In genomic region chrX:132876509-132876837, GRCh38 we compare ENCODE assay signal across 15 cellular contexts.
DNase-seq lines count a peak whose midpoint lies in the region.
"Had no signal": no experiment of that assay in that cellular context is flagged by ENCODE, and none has a peak within 500 bp of the region (broad histone marks: within the 10 kb centered on the region; RNA-seq: fewer than 3 reads in every experiment).

No MANE protein-coding gene starts in this region.

- no peaks in the 10 kb centered on the region for H3K9me3 ChIP-seq in SJCRH30 (replicated peaks)
- H3K9me3 ChIP-seq: heart left ventricle had no signal

- H3K27ac ChIP-seq in SJCRH30 = peak overlapping the region; percentile 87
- H3K27ac ChIP-seq: heart left ventricle, parathyroid adenoma, skin epidermis had no signal

- H3K27me3 ChIP-seq in SJCRH30 = no peaks in the 10 kb centered on the region
- H3K27me3 ChIP-seq: heart left ventricle had no signal

- peak; percentile 58 for DNase-seq in H4 (ENCODE audit: low spot score)
- peak; percentile 81 to 82 for DNase-seq in SJCRH30
- peak; percentile 87 for DNase-seq in iPS-NIHi7 (ENCODE audit: extremely low spot score)
- peak; percentile 40 for DNase-seq in renal cortical epithelial cell (ENCODE audit: low read depth)
- DNase-seq in stimulated activated CD4-positive, alpha-beta T cell treated with anti-CD3 and anti-CD28 coated beads, Interleukin-4, amount 100 ng/mL, for 4 hours = no peak
- no peak for DNase-seq in SHP77 (lab: John Stamatoyannopoulos, UW)
- DNase-seq in DMS53 treated with DMSO at 0.1 percent for 48 hours (lab: John Stamatoyannopoulos, UW; ENCODE audit: unreplicated experiment) = no peak
- DNase-seq: activated CD4-positive, alpha-beta T cell treated with anti-CD3 and anti-CD28 coated beads for 1 hour; activated CD8-positive, alpha-beta memory T cell treated with anti-CD3 and anti-CD28 coated beads, Interleukin-2, amount 10 ng/mL, durations not matched to agents 7 days and 5 days; central memory CD4-positive, alpha-beta T cell; heart left ventricle; NCI-H345; Right ventricle myocardium superior had no signal

- H3K4me1 ChIP-seq in SJCRH30 = peaks cover 49% of the 10 kb centered on the region
- H3K4me1 ChIP-seq: heart left ventricle, parathyroid adenoma had no signal

- H3K36me3 ChIP-seq in SJCRH30 = no peaks in the 10 kb centered on the region
- H3K36me3 ChIP-seq: heart left ventricle had no signal

- no peak overlapping the region for H3K4me3 ChIP-seq in SJCRH30
- H3K4me3 ChIP-seq: heart left ventricle, skin epidermis had no signal

Comparison
In these comparisons a context has a peak if more than half of its experiments do, and no peak if none do; other contexts are left out.
1. DNase-seq: peak in H4 (single experiment), SJCRH30 (2 of 2), iPS-NIHi7 (single experiment) and renal cortical epithelial cell (single experiment); none in stimulated activated CD4-positive, alpha-beta T cell treated with anti-CD3 and anti-CD28 coated beads, Interleukin-4, amount 100 ng/mL, for 4 hours (0 of 2), SHP77 (0 of 2) and DMS53 treated with DMSO at 0.1 percent for 48 hours (single experiment).